ENCODE assay signal across 7 cellular contexts in genomic region chr11:111977141-111978027, GRCh38. TPM values are rescaled to one million over a fixed set of nuclear protein-coding genes. Genes with fewer than 3 reads are reported as not detected.
A peak's percentile ranks its signal among the peaks of the same experiment; 100 is the strongest.
DNase-seq lines count a peak whose midpoint lies in the region; ATAC-seq and TF ChIP-seq lines count a peak whose summit lies in the region.

No MANE protein-coding gene starts in this region.

- in situ Hi-C loops in astrocyte of the cerebellum (cut with HindIII; ENCODE audit: low sequenced_read_pairs) = no loop called here

- no peak for TF ChIP-seq CTCF in astrocyte of the cerebellum (IDR thresholded peaks at IDR 0.05; ENCODE audit: low read depth, low read length, missing control alignments)

- DNase-seq in NCI-H2227 treated with DMSO at 0.1 percent for 48 hours (lab: John Stamatoyannopoulos, UW) (peak; percentile 3), astrocyte of the cerebellum (ENCODE audit: low read depth) (no peak), hepatic stellate cell (ENCODE audit: low spot score) (peak; percentile 77), posterior vena cava (ENCODE audit: low spot score) (peak; percentile 91), NCI-H446 (lab: John Stamatoyannopoulos, UW) (no peak), NCI-H1694 (lab: John Stamatoyannopoulos, UW) (no peak)

- ATAC-seq in GM18511 (IDR thresholded peaks at IDR 0.05; ENCODE audit: unreplicated experiment) = peak; percentile 48

- intact Hi-C loops in posterior vena cava (cut with DNase I) = loop anchor here in 1 of 2 donors (5.0 to 10.0 kb wide), 2 partner anchors 40 to 103 kb away; partner anchors contain the start of genes ALG9, CFAP68, DIXDC1 and FDXACB1

- peak overlapping the region; percentile 72 for H3K4me3 ChIP-seq in astrocyte of the cerebellum (ENCODE audit: low read depth, low read length)

RNA-seq across cellular contexts. Expression of gene DIXDC1, which starts 40.2 kb away (rescaled TPM):
- total RNA-seq in posterior vena cava = 10 to 100 TPM; 40.5 to 44.5 TPM

RNA-seq across cellular contexts. Expression of gene DLAT, which starts 47.8 kb away (rescaled TPM):
- 10 to 100 TPM; 22.8 to 25.5 TPM for total RNA-seq in posterior vena cava

RNA-seq across cellular contexts. Expression of gene C11orf52, which starts 58.7 kb away (rescaled TPM):
- total RNA-seq in posterior vena cava = 1 to 10 TPM; 1.6 to 1.7 TPM

Comparison
In these comparisons a context has a peak if more than half of its experiments do, and no peak if none do; other contexts are left out.
1. DNase-seq: peak in NCI-H2227 treated with DMSO at 0.1 percent for 48 hours (single experiment), hepatic stellate cell (single experiment) and posterior vena cava (single experiment); none in astrocyte of the cerebellum (single experiment), NCI-H446 (0 of 2) and NCI-H1694 (single experiment).